1 cellular context compared by ENCODE assay signal in the genomic region with DNA sequence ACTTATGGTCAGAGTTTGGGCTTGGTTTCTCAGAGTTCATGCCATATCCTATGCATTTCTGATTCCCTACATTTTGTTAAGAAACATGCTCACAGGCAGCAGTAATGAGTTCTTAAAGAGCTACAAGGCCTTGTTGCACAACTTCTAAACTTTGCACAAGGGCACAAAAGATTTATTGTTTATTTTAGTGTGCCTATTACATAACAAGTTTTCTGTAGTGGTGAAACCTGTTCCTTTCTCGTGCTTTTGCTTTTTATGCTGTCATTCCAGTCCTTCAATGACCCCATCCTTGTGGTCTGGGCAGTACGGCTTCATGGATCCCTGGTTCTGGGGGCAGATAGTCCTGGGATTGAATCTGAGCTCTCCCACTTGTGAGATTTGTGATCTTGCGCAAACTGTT.
TF ChIP-seq lines count a peak whose summit lies in the region.

No MANE protein-coding gene starts in this region.

TF ChIP-seq in HepG2, 621 proteins besides CTCF, POLR2A, EP300 and RAD21 (continued from another document and continues in another):
- TF ChIP-seq, protein P1, sequence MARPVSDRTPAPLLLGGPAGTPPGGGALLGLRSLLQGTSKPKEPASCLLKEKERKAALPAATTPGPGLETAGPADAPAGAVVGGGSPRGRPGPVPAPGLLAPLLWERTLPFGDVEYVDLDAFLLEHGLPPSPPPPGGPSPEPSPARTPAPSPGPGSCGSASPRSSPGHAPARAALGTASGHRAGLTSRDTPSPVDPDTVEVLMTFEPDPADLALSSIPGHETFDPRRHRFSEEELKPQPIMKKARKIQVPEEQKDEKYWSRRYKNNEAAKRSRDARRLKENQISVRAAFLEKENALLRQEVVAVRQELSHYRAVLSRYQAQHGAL (CRISPR knock-in tag; IDR thresholded peaks at IDR 0.05; ENCODE audit: not compliant biosample characterization): no peak
- TF ChIP-seq, protein P2, sequence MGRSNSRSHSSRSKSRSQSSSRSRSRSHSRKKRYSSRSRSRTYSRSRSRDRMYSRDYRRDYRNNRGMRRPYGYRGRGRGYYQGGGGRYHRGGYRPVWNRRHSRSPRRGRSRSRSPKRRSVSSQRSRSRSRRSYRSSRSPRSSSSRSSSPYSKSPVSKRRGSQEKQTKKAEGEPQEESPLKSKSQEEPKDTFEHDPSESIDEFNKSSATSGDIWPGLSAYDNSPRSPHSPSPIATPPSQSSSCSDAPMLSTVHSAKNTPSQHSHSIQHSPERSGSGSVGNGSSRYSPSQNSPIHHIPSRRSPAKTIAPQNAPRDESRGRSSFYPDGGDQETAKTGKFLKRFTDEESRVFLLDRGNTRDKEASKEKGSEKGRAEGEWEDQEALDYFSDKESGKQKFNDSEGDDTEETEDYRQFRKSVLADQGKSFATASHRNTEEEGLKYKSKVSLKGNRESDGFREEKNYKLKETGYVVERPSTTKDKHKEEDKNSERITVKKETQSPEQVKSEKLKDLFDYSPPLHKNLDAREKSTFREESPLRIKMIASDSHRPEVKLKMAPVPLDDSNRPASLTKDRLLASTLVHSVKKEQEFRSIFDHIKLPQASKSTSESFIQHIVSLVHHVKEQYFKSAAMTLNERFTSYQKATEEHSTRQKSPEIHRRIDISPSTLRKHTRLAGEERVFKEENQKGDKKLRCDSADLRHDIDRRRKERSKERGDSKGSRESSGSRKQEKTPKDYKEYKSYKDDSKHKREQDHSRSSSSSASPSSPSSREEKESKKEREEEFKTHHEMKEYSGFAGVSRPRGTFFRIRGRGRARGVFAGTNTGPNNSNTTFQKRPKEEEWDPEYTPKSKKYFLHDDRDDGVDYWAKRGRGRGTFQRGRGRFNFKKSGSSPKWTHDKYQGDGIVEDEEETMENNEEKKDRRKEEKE (IDR thresholded peaks at IDR 0.05): no peak
- TF ChIP-seq ZNF292 (CRISPR knock-in tag; IDR thresholded peaks at IDR 0.05; ENCODE audit: borderline replicate concordance, low read depth) (no peak), SMAD1 (CRISPR knock-in tag; IDR thresholded peaks at IDR 0.05; ENCODE audit: borderline replicate concordance, low read depth) (no peak), SRSF4 (IDR thresholded peaks at IDR 0.05; ENCODE audit: low read depth, low read length, poor library complexity, severe bottlenecking) (no peak), ZMYM4 (CRISPR knock-in tag; IDR thresholded peaks at IDR 0.05) (peak; percentile 58), ZFP90 (CRISPR knock-in tag; IDR thresholded peaks at IDR 0.05; ENCODE audit: borderline replicate concordance) (no peak), RCOR2 (CRISPR knock-in tag; IDR thresholded peaks at IDR 0.05) (peak; percentile 49; the same call in 1 of the 2 replicates), ZNF354B (CRISPR knock-in tag; IDR thresholded peaks at IDR 0.05) (no peak), ZSCAN9 (CRISPR knock-in tag; IDR thresholded peaks at IDR 0.05; ENCODE audit: borderline replicate concordance) (peak; percentile 77; the same call in 1 of the 2 replicates), PHF21A (CRISPR knock-in tag; IDR thresholded peaks at IDR 0.05) (peak; percentile 47; the same call in 1 of the 2 replicates), ZNF20 (CRISPR knock-in tag; IDR thresholded peaks at IDR 0.05) (no peak), SRSF9 (IDR thresholded peaks at IDR 0.05; ENCODE audit: borderline replicate concordance, insufficient read depth, low read depth, low read length, poor library complexity, severe bottlenecking) (no peak), BCL6 (CRISPR knock-in tag; IDR thresholded peaks at IDR 0.05) (peak; percentile 99), ZFP37 (CRISPR knock-in tag; IDR thresholded peaks at IDR 0.05; ENCODE audit: borderline replicate concordance) (no peak), TEAD3 (CRISPR knock-in tag; optimal IDR thresholded peaks at IDR 0.05; ENCODE audit: borderline replicate concordance) (peak; percentile 51), ZFP36L1 (CRISPR knock-in tag; IDR thresholded peaks at IDR 0.05) (no peak), NFYB (CRISPR knock-in tag; IDR thresholded peaks at IDR 0.05) (no peak), NR2F6 (IDR thresholded peaks at IDR 0.05) (no peak; the same call in 1 of the 2 replicates), NR2F6 (CRISPR knock-in tag; IDR thresholded peaks at IDR 0.05) (peak; percentile 64), IKZF4 (CRISPR knock-in tag; IDR thresholded peaks at IDR 0.05; ENCODE audit: borderline replicate concordance, low read depth, not compliant biosample characterization) (no peak), SAFB2 (CRISPR knock-in tag; IDR thresholded peaks at IDR 0.05; ENCODE audit: borderline replicate concordance, low read depth) (no peak), SALL1 (CRISPR knock-in tag; IDR thresholded peaks at IDR 0.05) (peak; percentile 59; the same call in 1 of the 2 replicates), PHF8 (CRISPR knock-in tag; IDR thresholded peaks at IDR 0.05) (no peak), IRF2 (CRISPR knock-in tag; IDR thresholded peaks at IDR 0.05) (peak; percentile 80; the same call in 1 of the 2 replicates), THAP11 (CRISPR knock-in tag; IDR thresholded peaks at IDR 0.05) (peak; percentile 57; the same call in 1 of the 2 replicates), NCOR1 (IDR thresholded peaks at IDR 0.05; ENCODE audit: borderline replicate concordance, low read length) (peak; percentile 92; the same call in 1 of the 2 replicates), CENPT (CRISPR knock-in tag; IDR thresholded peaks at IDR 0.05; ENCODE audit: low read depth) (no peak), KAT2B (IDR thresholded peaks at IDR 0.05; ENCODE audit: borderline replicate concordance, low read depth, low read length) (no peak), POLR2AphosphoS5 (IDR thresholded peaks at IDR 0.05; ENCODE audit: low read depth, low read length) (no peak), NR1H2 (CRISPR knock-in tag; IDR thresholded peaks at IDR 0.05; ENCODE audit: borderline replicate concordance, low read depth) (no peak), SIX4 (CRISPR knock-in tag; IDR thresholded peaks at IDR 0.05) (peak; percentile 66; the same call in 1 of the 2 replicates), ZNF30 (CRISPR knock-in tag; IDR thresholded peaks at IDR 0.05) (no peak), FOXK2 (IDR thresholded peaks at IDR 0.05) (no peak), GPN1 (CRISPR knock-in tag; IDR thresholded peaks at IDR 0.05; ENCODE audit: borderline replicate concordance) (no peak)
- TF ChIP-seq, protein P3, sequence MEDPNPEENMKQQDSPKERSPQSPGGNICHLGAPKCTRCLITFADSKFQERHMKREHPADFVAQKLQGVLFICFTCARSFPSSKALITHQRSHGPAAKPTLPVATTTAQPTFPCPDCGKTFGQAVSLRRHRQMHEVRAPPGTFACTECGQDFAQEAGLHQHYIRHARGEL (CRISPR knock-in tag; IDR thresholded peaks at IDR 0.05): no peak
- TF ChIP-seq, protein P4, sequence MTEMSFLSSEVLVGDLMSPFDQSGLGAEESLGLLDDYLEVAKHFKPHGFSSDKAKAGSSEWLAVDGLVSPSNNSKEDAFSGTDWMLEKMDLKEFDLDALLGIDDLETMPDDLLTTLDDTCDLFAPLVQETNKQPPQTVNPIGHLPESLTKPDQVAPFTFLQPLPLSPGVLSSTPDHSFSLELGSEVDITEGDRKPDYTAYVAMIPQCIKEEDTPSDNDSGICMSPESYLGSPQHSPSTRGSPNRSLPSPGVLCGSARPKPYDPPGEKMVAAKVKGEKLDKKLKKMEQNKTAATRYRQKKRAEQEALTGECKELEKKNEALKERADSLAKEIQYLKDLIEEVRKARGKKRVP (CRISPR knock-in tag; IDR thresholded peaks at IDR 0.05): peak in 1 of 2 experiments; percentile 84; a peak in 2 of 4 replicates
- TF ChIP-seq, protein P5, sequence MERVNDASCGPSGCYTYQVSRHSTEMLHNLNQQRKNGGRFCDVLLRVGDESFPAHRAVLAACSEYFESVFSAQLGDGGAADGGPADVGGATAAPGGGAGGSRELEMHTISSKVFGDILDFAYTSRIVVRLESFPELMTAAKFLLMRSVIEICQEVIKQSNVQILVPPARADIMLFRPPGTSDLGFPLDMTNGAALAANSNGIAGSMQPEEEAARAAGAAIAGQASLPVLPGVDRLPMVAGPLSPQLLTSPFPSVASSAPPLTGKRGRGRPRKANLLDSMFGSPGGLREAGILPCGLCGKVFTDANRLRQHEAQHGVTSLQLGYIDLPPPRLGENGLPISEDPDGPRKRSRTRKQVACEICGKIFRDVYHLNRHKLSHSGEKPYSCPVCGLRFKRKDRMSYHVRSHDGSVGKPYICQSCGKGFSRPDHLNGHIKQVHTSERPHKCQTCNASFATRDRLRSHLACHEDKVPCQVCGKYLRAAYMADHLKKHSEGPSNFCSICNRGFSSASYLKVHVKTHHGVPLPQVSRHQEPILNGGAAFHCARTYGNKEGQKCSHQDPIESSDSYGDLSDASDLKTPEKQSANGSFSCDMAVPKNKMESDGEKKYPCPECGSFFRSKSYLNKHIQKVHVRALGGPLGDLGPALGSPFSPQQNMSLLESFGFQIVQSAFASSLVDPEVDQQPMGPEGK (CRISPR knock-in tag; IDR thresholded peaks at IDR 0.05): peak; percentile 65; the same call in 1 of the 2 replicates
- TF ChIP-seq, protein P6, sequence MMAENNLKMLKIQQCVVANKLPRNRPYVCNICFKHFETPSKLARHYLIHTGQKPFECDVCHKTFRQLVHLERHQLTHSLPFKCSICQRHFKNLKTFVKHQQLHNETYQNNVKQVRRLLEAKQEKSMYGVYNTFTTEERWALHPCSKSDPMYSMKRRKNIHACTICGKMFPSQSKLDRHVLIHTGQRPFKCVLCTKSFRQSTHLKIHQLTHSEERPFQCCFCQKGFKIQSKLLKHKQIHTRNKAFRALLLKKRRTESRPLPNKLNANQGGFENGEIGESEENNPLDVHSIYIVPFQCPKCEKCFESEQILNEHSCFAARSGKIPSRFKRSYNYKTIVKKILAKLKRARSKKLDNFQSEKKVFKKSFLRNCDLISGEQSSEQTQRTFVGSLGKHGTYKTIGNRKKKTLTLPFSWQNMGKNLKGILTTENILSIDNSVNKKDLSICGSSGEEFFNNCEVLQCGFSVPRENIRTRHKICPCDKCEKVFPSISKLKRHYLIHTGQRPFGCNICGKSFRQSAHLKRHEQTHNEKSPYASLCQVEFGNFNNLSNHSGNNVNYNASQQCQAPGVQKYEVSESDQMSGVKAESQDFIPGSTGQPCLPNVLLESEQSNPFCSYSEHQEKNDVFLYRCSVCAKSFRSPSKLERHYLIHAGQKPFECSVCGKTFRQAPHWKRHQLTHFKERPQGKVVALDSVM (CRISPR knock-in tag; IDR thresholded peaks at IDR 0.05): peak; percentile 49; the same call in 1 of the 2 replicates
- TF ChIP-seq, protein P7, sequence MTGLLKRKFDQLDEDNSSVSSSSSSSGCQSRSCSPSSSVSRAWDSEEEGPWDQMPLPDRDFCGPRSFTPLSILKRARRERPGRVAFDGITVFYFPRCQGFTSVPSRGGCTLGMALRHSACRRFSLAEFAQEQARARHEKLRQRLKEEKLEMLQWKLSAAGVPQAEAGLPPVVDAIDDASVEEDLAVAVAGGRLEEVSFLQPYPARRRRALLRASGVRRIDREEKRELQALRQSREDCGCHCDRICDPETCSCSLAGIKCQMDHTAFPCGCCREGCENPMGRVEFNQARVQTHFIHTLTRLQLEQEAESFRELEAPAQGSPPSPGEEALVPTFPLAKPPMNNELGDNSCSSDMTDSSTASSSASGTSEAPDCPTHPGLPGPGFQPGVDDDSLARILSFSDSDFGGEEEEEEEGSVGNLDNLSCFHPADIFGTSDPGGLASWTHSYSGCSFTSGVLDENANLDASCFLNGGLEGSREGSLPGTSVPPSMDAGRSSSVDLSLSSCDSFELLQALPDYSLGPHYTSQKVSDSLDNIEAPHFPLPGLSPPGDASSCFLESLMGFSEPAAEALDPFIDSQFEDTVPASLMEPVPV (CRISPR knock-in tag; IDR thresholded peaks at IDR 0.05): no peak
- TF ChIP-seq, protein P8, sequence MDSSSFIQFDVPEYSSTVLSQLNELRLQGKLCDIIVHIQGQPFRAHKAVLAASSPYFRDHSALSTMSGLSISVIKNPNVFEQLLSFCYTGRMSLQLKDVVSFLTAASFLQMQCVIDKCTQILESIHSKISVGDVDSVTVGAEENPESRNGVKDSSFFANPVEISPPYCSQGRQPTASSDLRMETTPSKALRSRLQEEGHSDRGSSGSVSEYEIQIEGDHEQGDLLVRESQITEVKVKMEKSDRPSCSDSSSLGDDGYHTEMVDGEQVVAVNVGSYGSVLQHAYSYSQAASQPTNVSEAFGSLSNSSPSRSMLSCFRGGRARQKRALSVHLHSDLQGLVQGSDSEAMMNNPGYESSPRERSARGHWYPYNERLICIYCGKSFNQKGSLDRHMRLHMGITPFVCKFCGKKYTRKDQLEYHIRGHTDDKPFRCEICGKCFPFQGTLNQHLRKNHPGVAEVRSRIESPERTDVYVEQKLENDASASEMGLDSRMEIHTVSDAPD (CRISPR knock-in tag; IDR thresholded peaks at IDR 0.05): no peak
- TF ChIP-seq, protein P9, sequence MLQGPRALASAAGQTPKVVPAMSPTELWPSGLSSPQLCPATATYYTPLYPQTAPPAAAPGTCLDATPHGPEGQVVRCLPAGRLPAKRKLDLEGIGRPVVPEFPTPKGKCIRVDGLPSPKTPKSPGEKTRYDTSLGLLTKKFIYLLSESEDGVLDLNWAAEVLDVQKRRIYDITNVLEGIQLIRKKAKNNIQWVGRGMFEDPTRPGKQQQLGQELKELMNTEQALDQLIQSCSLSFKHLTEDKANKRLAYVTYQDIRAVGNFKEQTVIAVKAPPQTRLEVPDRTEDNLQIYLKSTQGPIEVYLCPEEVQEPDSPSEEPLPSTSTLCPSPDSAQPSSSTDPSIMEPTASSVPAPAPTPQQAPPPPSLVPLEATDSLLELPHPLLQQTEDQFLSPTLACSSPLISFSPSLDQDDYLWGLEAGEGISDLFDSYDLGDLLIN (CRISPR knock-in tag; IDR thresholded peaks at IDR 0.05; ENCODE audit: borderline replicate concordance): no peak
- TF ChIP-seq, protein P10, sequence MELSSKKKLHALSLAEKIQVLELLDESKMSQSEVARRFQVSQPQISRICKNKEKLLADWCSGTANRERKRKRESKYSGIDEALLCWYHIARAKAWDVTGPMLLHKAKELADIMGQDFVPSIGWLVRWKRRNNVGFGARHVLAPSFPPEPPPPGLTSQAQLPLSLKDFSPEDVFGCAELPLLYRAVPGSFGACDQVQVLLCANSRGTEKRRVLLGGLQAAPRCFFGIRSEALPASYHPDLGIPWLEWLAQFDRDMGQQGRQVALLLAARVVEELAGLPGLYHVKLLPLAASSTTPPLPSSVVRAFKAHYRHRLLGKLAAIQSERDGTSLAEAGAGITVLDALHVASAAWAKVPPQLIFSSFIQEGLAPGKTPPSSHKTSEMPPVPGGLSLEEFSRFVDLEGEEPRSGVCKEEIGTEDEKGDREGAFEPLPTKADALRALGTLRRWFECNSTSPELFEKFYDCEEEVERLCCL (CRISPR knock-in tag; IDR thresholded peaks at IDR 0.05; ENCODE audit: borderline replicate concordance): no peak
